In the genomic region with DNA sequence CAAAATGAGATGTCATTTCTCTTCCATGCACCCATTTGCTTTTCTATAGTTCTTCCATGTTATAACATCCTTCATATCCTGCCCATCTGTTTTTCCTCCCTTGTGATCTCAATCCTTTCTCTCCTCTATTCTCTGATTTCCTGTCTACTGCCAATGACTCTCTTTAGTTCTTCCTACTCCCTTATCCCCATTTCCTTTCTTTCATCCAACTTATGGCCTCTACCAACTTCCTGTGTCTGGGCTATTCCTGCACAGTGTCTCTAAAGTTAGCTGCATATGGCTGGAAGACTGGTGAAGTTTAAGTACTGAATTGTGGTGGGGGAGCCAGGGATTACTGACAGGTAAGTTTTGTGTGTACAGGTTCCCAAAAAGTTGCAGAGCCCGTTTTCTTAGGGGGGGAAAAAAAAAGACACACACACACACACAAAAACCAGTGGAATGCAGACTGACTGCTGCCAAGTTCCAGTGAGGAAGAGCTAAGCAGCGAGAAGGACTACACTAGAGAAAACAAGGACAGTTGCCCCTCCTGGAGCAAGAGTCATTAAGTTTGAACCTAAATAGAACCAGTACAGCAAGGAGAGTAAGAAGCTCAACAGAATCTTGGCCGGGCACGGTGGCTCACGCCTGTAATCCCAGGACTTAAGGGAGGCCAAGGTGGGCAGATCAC, we compare ENCODE assay signal across 20 cellular contexts. TPM values are rescaled to one million over a fixed set of nuclear protein-coding genes. Genes with fewer than 3 reads are reported as not detected.
A peak's percentile ranks its signal among the peaks of the same experiment; 100 is the strongest.
DNase-seq lines count a peak whose midpoint lies in the region; ATAC-seq and TF ChIP-seq lines count a peak whose summit lies in the region.
"Had no signal": no experiment of that assay in that cellular context is flagged by ENCODE, and none has a peak within 500 bp of the region (broad histone marks: within the 10 kb centered on the region; RNA-seq: fewer than 3 reads in every experiment).

No MANE protein-coding gene starts in this region.

- in situ Hi-C loops in ACHN (cut with HindIII; ENCODE audit: low pct_ligation_motif_present, low pct_unique_long_range_greater_than_20kb, low sequenced_read_pairs): no loop called here

- no peak overlapping the region for H3K4me3 ChIP-seq in fibroblast of pulmonary artery (replicated peaks; ENCODE audit: low read depth, low read length)
- H3K4me3 ChIP-seq: GM23338 had no signal

- ATAC-seq in WTC11 (no peak), omental fat pad (ENCODE audit: low FRiP score) (no peak)
- ATAC-seq: GM23338, HepG2 had no signal

- H3K9me3 Mint-ChIP-seq in activated T-cell treated with anti-CD3 and anti-CD28 coated beads, Interleukin-2, amount 50 U/mL, for 24 hours: no peaks in the 10 kb centered on the region
- H3K9me3 Mint-ChIP-seq in WTC11: no peaks in the 10 kb centered on the region
- H3K9me3 Mint-ChIP-seq: GM23338 had no signal

- no peaks in the 10 kb centered on the region for H3K4me1 Mint-ChIP-seq in activated T-cell treated with anti-CD3 and anti-CD28 coated beads, Interleukin-2, amount 50 U/mL, for 24 hours (ENCODE audit: low read depth)
- no peaks in the 10 kb centered on the region for H3K4me1 Mint-ChIP-seq in WTC11
- H3K4me1 Mint-ChIP-seq: GM23338 had no signal

- DNase-seq in activated T-cell treated with anti-CD3 and anti-CD28 coated beads, Interleukin-2, amount 50 U/mL, for 24 hours: no peak
- DNase-seq in activated T-cell treated with anti-CD3 and anti-CD28 coated beads for 4 hours (no peak), WTC11 (ENCODE audit: low spot score) (no peak), fibroblast of pulmonary artery (ENCODE audit: low read depth) (peak; percentile 13), pulmonary artery endothelial cell (ENCODE audit: low read depth, low spot score) (peak; percentile 7), NCI-H69 (lab: John Stamatoyannopoulos, UW) (no peak), omental fat pad (ENCODE audit: low spot score) (no peak), ACHN (no peak)
- DNase-seq: DMS79; HCEC 1CT; KBM-7; MM.1S; NCI-H1092; NCI-H1436; NCI-H1930; NCI-H774; NK-92 treated with Interleukin-12 subunit alpha and Interleukin-12 subunit beta, amount 100 ng/mL, for 24 hours; SHP77 treated with DMSO at 0.1 percent for 48 hours had no signal

- peak overlapping the region; percentile 44 for H3K27ac Mint-ChIP-seq in activated T-cell treated with anti-CD3 and anti-CD28 coated beads, Interleukin-2, amount 50 U/mL, for 24 hours
- H3K27ac Mint-ChIP-seq in WTC11: 0 out of 2 replicates have a peak overlapping the region, but pooled peaks have one; percentile 17
- H3K27ac Mint-ChIP-seq: GM23338 had no signal

- POLR2A ChIA-PET in WTC11 (lab: Charles Lee): no interaction called here

- H3K4me3 Mint-ChIP-seq in activated T-cell treated with anti-CD3 and anti-CD28 coated beads, Interleukin-2, amount 50 U/mL, for 24 hours: no peak overlapping the region
- no peak overlapping the region for H3K4me3 Mint-ChIP-seq in WTC11
- H3K4me3 Mint-ChIP-seq: GM23338 had no signal

- TF ChIP-seq CTCF in WTC11 (IDR thresholded peaks at IDR 0.05) (no peak), fibroblast of pulmonary artery (IDR thresholded peaks at IDR 0.05; ENCODE audit: low read length, missing control alignments) (no peak), omental fat pad (IDR thresholded peaks at IDR 0.05) (no peak)

- no peaks in the 10 kb centered on the region for H3K27me3 Mint-ChIP-seq in activated T-cell treated with anti-CD3 and anti-CD28 coated beads, Interleukin-2, amount 50 U/mL, for 24 hours
- H3K27me3 Mint-ChIP-seq in WTC11 (ENCODE audit: low read depth): no peaks in the 10 kb centered on the region

- peaks cover 86% of the 10 kb centered on the region for H3K36me3 Mint-ChIP-seq in activated T-cell treated with anti-CD3 and anti-CD28 coated beads, Interleukin-2, amount 50 U/mL, for 24 hours (ENCODE audit: low read depth)
- peaks cover 15% of the 10 kb centered on the region for H3K36me3 Mint-ChIP-seq in WTC11

- CTCF ChIA-PET in WTC11 (lab: Charles Lee): no interaction called here

TF ChIP-seq in WTC11, 78 proteins besides CTCF, POLR2A, EP300 and RAD21 (continues in another document):
- no peak for TF ChIP-seq ZNF232 (CRISPR knock-in tag; IDR thresholded peaks at IDR 0.05)
- TF ChIP-seq ZNF416 (CRISPR knock-in tag; IDR thresholded peaks at IDR 0.05): no peak
- no peak for TF ChIP-seq GTF2I (CRISPR knock-in tag; conservative IDR thresholded peaks at IDR 0.05)
- TF ChIP-seq, protein P1, sequence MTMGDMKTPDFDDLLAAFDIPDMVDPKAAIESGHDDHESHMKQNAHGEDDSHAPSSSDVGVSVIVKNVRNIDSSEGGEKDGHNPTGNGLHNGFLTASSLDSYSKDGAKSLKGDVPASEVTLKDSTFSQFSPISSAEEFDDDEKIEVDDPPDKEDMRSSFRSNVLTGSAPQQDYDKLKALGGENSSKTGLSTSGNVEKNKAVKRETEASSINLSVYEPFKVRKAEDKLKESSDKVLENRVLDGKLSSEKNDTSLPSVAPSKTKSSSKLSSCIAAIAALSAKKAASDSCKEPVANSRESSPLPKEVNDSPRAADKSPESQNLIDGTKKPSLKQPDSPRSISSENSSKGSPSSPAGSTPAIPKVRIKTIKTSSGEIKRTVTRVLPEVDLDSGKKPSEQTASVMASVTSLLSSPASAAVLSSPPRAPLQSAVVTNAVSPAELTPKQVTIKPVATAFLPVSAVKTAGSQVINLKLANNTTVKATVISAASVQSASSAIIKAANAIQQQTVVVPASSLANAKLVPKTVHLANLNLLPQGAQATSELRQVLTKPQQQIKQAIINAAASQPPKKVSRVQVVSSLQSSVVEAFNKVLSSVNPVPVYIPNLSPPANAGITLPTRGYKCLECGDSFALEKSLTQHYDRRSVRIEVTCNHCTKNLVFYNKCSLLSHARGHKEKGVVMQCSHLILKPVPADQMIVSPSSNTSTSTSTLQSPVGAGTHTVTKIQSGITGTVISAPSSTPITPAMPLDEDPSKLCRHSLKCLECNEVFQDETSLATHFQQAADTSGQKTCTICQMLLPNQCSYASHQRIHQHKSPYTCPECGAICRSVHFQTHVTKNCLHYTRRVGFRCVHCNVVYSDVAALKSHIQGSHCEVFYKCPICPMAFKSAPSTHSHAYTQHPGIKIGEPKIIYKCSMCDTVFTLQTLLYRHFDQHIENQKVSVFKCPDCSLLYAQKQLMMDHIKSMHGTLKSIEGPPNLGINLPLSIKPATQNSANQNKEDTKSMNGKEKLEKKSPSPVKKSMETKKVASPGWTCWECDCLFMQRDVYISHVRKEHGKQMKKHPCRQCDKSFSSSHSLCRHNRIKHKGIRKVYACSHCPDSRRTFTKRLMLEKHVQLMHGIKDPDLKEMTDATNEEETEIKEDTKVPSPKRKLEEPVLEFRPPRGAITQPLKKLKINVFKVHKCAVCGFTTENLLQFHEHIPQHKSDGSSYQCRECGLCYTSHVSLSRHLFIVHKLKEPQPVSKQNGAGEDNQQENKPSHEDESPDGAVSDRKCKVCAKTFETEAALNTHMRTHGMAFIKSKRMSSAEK (CRISPR knock-in tag; IDR thresholded peaks at IDR 0.05; ENCODE audit: borderline replicate concordance): no peak
- TF ChIP-seq FOXK1 (CRISPR knock-in tag; IDR thresholded peaks at IDR 0.05): no peak
- TF ChIP-seq ZNF423 (CRISPR knock-in tag; IDR thresholded peaks at IDR 0.05): no peak
- TF ChIP-seq, protein P2, sequence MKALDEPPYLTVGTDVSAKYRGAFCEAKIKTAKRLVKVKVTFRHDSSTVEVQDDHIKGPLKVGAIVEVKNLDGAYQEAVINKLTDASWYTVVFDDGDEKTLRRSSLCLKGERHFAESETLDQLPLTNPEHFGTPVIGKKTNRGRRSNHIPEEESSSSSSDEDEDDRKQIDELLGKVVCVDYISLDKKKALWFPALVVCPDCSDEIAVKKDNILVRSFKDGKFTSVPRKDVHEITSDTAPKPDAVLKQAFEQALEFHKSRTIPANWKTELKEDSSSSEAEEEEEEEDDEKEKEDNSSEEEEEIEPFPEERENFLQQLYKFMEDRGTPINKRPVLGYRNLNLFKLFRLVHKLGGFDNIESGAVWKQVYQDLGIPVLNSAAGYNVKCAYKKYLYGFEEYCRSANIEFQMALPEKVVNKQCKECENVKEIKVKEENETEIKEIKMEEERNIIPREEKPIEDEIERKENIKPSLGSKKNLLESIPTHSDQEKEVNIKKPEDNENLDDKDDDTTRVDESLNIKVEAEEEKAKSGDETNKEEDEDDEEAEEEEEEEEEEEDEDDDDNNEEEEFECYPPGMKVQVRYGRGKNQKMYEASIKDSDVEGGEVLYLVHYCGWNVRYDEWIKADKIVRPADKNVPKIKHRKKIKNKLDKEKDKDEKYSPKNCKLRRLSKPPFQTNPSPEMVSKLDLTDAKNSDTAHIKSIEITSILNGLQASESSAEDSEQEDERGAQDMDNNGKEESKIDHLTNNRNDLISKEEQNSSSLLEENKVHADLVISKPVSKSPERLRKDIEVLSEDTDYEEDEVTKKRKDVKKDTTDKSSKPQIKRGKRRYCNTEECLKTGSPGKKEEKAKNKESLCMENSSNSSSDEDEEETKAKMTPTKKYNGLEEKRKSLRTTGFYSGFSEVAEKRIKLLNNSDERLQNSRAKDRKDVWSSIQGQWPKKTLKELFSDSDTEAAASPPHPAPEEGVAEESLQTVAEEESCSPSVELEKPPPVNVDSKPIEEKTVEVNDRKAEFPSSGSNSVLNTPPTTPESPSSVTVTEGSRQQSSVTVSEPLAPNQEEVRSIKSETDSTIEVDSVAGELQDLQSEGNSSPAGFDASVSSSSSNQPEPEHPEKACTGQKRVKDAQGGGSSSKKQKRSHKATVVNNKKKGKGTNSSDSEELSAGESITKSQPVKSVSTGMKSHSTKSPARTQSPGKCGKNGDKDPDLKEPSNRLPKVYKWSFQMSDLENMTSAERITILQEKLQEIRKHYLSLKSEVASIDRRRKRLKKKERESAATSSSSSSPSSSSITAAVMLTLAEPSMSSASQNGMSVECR (CRISPR knock-in tag; IDR thresholded peaks at IDR 0.05; ENCODE audit: borderline replicate concordance): no peak
- TF ChIP-seq, protein P3, sequence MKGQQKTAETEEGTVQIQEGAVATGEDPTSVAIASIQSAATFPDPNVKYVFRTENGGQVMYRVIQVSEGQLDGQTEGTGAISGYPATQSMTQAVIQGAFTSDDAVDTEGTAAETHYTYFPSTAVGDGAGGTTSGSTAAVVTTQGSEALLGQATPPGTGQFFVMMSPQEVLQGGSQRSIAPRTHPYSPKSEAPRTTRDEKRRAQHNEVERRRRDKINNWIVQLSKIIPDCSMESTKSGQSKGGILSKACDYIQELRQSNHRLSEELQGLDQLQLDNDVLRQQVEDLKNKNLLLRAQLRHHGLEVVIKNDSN (CRISPR knock-in tag; IDR thresholded peaks at IDR 0.05): no peak

RNA-seq across cellular contexts. Expression of a gene that starts 28.8 kb away (rescaled TPM):
- total RNA-seq in WTC11 (2021) (14.1 to 19.2 TPM (median 17.7 TPM) in 3 replicates), pulmonary artery endothelial cell (56.1 and 61.8 TPM in 2 replicates), omental fat pad (10 to 100 TPM; 30.7 to 63.1 (median 35.2) TPM)

Comparison
In these comparisons a context has a peak if more than half of its experiments do, and no peak if none do; other contexts are left out.
1. DNase-seq: peak in fibroblast of pulmonary artery (single experiment) and pulmonary artery endothelial cell (single experiment); none in activated T-cell treated with anti-CD3 and anti-CD28 coated beads, Interleukin-2, amount 50 U/mL, for 24 hours (single experiment), activated T-cell treated with anti-CD3 and anti-CD28 coated beads for 4 hours (single experiment), WTC11 (single experiment), NCI-H69 (single experiment), omental fat pad (single experiment) and ACHN (single experiment).